In genomic region chr10:118792501-118792900, GRCh38 we compare ENCODE assay signal across 14 cellular contexts. TPM values are rescaled to one million over a fixed set of nuclear protein-coding genes. Genes with fewer than 3 reads are reported as not detected.
A peak's percentile ranks its signal among the peaks of the same experiment; 100 is the strongest.
DNase-seq lines count a peak whose midpoint lies in the region; ATAC-seq and TF ChIP-seq lines count a peak whose summit lies in the region.
"Had no signal": no experiment of that assay in that cellular context is flagged by ENCODE, and none has a peak within 500 bp of the region (broad histone marks: within the 10 kb centered on the region; RNA-seq: fewer than 3 reads in every experiment).

No MANE protein-coding gene starts in this region.

- H3K27ac ChIP-seq in lung (ENCODE audit: low read depth in 1 of 2, low read length in 1 of 2) (peak overlapping the region in 1 of 2 donors; percentile 71), foreskin keratinocyte (no peak overlapping the region), brain microvascular endothelial cell (no peak overlapping the region)
- H3K27ac ChIP-seq in CD4-positive, alpha-beta memory T cell (ENCODE audit: low read depth, low read length), result no peak overlapping the region
- H3K27ac ChIP-seq: WERI-Rb-1 had no signal

- in situ Hi-C loops in brain microvascular endothelial cell (cut with HindIII; ENCODE audit: low pct_ligation_motif_present, low sequenced_read_pairs), result no loop called here

- CTCF ChIA-PET in CD4-positive, alpha-beta memory T cell (lab: Charles Lee; ENCODE audit: partially characterized antibody), result no interaction called here

- H3K4me1 Mint-ChIP-seq in CD4-positive, alpha-beta memory T cell, result no peaks in the 10 kb centered on the region
- H3K4me1 Mint-ChIP-seq: stimulated activated memory B cell treated with anti-CD40 and anti-IgM and Interleukin-4, amounts not matched to agents 10 μg/mL and 1 μg/mL and 100 μg/mL, for 72 hours had no signal

- H3K4me3 Mint-ChIP-seq in CD4-positive, alpha-beta memory T cell, result no peak overlapping the region
- H3K4me3 Mint-ChIP-seq: stimulated activated memory B cell treated with anti-CD40 and anti-IgM and Interleukin-4, amounts not matched to agents 10 μg/mL and 1 μg/mL and 100 μg/mL, for 72 hours had no signal

- H3K36me3 ChIP-seq in lung (ENCODE audit: control insufficient read depth in 2 of 2, insufficient read depth in 2 of 2, low read length in 2 of 2) (no peaks in the 10 kb centered on the region), brain microvascular endothelial cell (replicated peaks) (no peaks in the 10 kb centered on the region)
- no peaks in the 10 kb centered on the region for H3K36me3 ChIP-seq in CD4-positive, alpha-beta memory T cell (ENCODE audit: insufficient read depth, low read length)
- H3K36me3 ChIP-seq: WERI-Rb-1 had no signal

- 20 to 72% methylated on average over 1 of the region's 1 CpG for WGBS in lung, 2 donors

- intact Hi-C loops in CD4-positive, alpha-beta memory T cell (cut with micrococcal nuclease), result no loop called here

- POLR2A ChIA-PET in CD4-positive, alpha-beta memory T cell (lab: Charles Lee; ENCODE audit: partially characterized antibody), result no interaction called here

- H3K27me3 ChIP-seq in lung (ENCODE audit: control insufficient read depth, insufficient read depth), result no peaks in the 10 kb centered on the region
- peaks cover 19% of the 10 kb centered on the region for H3K27me3 ChIP-seq in foreskin keratinocyte
- H3K27me3 ChIP-seq in brain microvascular endothelial cell (replicated peaks), result no peaks in the 10 kb centered on the region
- no peaks in the 10 kb centered on the region for H3K27me3 ChIP-seq in CD4-positive, alpha-beta memory T cell (ENCODE audit: insufficient read depth, low read length)

- H3K27me3 Mint-ChIP-seq in CD4-positive, alpha-beta memory T cell, result peaks cover 10 to 14% of the 10 kb centered on the region in 2 donors

- ATAC-seq in lung (ENCODE audit: insufficient read depth, low FRiP score) (peak; percentile 69), HG02798 (IDR thresholded peaks at IDR 0.05; ENCODE audit: poor library complexity, unreplicated experiment) (no peak), foreskin keratinocyte (no peak)

- peaks cover 0 to 13% (median 7%) of the 10 kb centered on the region in 8 donors for H3K9me3 Mint-ChIP-seq in CD4-positive, alpha-beta memory T cell

- TF ChIP-seq POLR2A in NB4 (IDR thresholded peaks at IDR 0.05; ENCODE audit: extremely low read depth, insufficient read length), result no peak

- peak overlapping the region in 1 of 7 donors; percentile 19 for H3K27ac Mint-ChIP-seq in CD4-positive, alpha-beta memory T cell
- H3K27ac Mint-ChIP-seq: stimulated activated memory B cell treated with anti-CD40 and anti-IgM and Interleukin-4, amounts not matched to agents 10 μg/mL and 1 μg/mL and 100 μg/mL, for 72 hours had no signal

- no peaks in the 10 kb centered on the region for H3K36me3 Mint-ChIP-seq in CD4-positive, alpha-beta memory T cell
- H3K36me3 Mint-ChIP-seq: stimulated activated memory B cell treated with anti-CD40 and anti-IgM and Interleukin-4, amounts not matched to agents 10 μg/mL and 1 μg/mL and 100 μg/mL, for 72 hours had no signal

- peaks cover 0 to 3% of the 10 kb centered on the region in 2 donors for H3K9me3 ChIP-seq in lung (ENCODE audit: control insufficient read depth in 2 of 2, insufficient read depth in 1 of 2, low read length in 1 of 2)
- H3K9me3 ChIP-seq in CD4-positive, alpha-beta memory T cell (ENCODE audit: control insufficient read depth in 1 of 2, low read length in 2 of 2), result no peaks in the 10 kb centered on the region

- DNase-seq in AG08395 (ENCODE audit: low spot score) (peak; percentile 71), NB4 (ENCODE audit: low read depth) (peak; percentile 71), cardiac fibroblast (ENCODE audit: low read depth in 2 of 2) (peak; percentile 22 to 60), lung (ENCODE audit: low spot score) (peak; percentile 39), foreskin keratinocyte (no peak), brain microvascular endothelial cell (no peak)
- DNase-seq in CD4-positive, alpha-beta memory T cell, result no peak
- DNase-seq: cerebellar nuclear complex, EL, glutamatergic neuron, NCI-H1930, WERI-Rb-1 had no signal

- TF ChIP-seq CTCF in NB4 (IDR thresholded peaks at IDR 0.05; ENCODE audit: low read depth, low read length), result no peak
- TF ChIP-seq CTCF in cardiac fibroblast (IDR thresholded peaks at IDR 0.05; ENCODE audit: low read depth, low read length), result no peak
- no peak for TF ChIP-seq CTCF in lung (IDR thresholded peaks at IDR 0.05; ENCODE audit: control extremely low read depth, extremely low read depth)
- no peak for TF ChIP-seq CTCF in foreskin keratinocyte (conservative IDR thresholded peaks at IDR 0.05)
- no peak for TF ChIP-seq CTCF in brain microvascular endothelial cell (IDR thresholded peaks at IDR 0.05; ENCODE audit: low read depth, low read length, missing control alignments)

- H3K4me3 ChIP-seq in NB4 (ENCODE audit: low read depth, low read length) (no peak overlapping the region), cardiac fibroblast (replicated peaks in 1 of 2; ENCODE audit: low read depth in 2 of 2, low read length in 2 of 2) (no peak overlapping the region), lung (no peak overlapping the region), brain microvascular endothelial cell (ENCODE audit: low read depth, low read length) (no peak overlapping the region)
- no peak overlapping the region for H3K4me3 ChIP-seq in CD4-positive, alpha-beta memory T cell (ENCODE audit: low read length in 2 of 2)

- H3K4me1 ChIP-seq in lung (ENCODE audit: control insufficient read depth in 2 of 2, insufficient read depth in 2 of 2, low read length in 2 of 2) (peaks cover 0 to 2% of the 10 kb centered on the region in 2 donors), foreskin keratinocyte (no peaks in the 10 kb centered on the region)
- H3K4me1 ChIP-seq in CD4-positive, alpha-beta memory T cell (ENCODE audit: insufficient read depth, low read length), result no peaks in the 10 kb centered on the region

RNA-seq across cellular contexts. Expression of gene CACUL1, which starts 37.7 kb away (rescaled TPM):
- total RNA-seq in lung, result 10 to 100 TPM; 38.1 to 66.3 TPM
- 1 to 10 TPM; 7.9 to 8.0 TPM for polyA plus RNA-seq in lung
- total RNA-seq in foreskin keratinocyte, result 33.2 and 36.4 TPM in 2 replicates
- polyA plus RNA-seq in foreskin keratinocyte, result 6.9 and 7.2 TPM in 2 replicates
- total RNA-seq in CD4-positive, alpha-beta memory T cell, result 10 to 100 TPM; 32.1 to 32.3 TPM
- polyA plus RNA-seq in CD4-positive, alpha-beta memory T cell, result 10 to 100 TPM; 14.9 to 30.5 TPM

Comparison
In these comparisons a context has a peak if more than half of its experiments do, and no peak if none do; other contexts are left out.
1. DNase-seq: peak in AG08395 (single experiment), NB4 (single experiment), cardiac fibroblast (2 of 2) and lung (single experiment); none in foreskin keratinocyte (0 of 2), brain microvascular endothelial cell (single experiment) and CD4-positive, alpha-beta memory T cell (0 of 5).